In the genomic region with DNA sequence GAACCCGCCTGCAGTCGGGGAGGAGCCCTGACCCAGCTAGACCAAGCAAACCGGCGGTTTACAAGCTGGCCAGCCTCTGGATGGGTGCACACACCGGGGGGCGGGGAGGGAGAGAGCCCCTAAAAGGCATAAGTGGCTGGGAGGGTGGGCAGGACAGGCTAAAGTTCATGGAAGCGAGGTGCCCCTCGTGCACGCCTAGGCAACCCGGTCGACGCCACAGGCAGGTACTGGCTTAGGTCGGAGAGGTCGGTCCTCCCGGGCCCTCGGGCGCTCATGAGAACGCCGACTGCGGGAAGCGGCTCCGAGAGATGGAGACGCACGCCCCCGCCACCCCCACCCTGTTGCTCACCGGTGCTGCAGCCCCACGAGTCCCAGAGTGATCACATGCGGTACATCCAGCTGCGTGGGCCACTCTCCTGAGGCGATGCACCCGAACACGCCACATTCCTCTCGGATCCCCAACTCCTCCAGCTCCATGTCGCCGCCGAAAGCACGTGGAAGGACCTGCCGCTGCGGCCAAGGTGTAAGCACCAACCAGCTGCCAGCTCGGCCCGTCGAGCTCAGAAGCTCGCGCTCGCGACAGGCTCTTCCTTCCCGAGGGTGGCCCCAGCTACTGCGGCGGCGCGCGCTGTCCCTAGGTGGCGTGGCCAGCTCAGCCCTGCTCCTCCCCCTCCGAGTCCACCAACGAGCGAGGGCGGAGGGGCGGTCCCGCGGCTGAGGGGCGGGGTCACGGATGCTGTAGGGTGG, we compare ENCODE assay signal across 1 cellular context.
TF ChIP-seq lines count a peak whose summit lies in the region.

A gene (minus strand): TSS at position 615 of the 747 bp plus-strand sequence. CDS start 138 bp downstream, at position 477.

TF ChIP-seq in K562, 482 proteins besides CTCF, POLR2A, EP300 and RAD21 (continued from another document and continues in another):
- TF ChIP-seq, protein P1, sequence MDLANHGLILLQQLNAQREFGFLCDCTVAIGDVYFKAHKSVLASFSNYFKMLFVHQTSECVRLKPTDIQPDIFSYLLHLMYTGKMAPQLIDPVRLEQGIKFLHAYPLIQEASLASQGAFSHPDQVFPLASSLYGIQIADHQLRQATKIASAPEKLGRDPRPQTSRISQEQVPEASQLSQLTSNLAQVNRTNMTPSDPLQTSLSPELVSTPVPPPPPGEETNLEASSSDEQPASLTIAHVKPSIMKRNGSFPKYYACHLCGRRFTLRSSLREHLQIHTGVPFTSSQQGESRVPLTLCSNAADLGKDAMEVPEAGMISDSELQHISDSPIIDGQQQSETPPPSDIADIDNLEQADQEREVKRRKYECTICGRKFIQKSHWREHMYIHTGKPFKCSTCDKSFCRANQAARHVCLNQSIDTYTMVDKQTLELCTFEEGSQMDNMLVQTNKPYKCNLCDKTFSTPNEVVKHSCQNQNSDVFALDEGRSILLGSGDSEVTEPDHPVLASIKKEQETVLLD (IDR thresholded peaks at IDR 0.05), result peak; percentile 59; the same call in 1 of the 2 replicates
- TF ChIP-seq ASH1L (IDR thresholded peaks at IDR 0.05; ENCODE audit: borderline replicate concordance, low read depth, partially characterized antibody), result no peak
- TF ChIP-seq, protein P2, sequence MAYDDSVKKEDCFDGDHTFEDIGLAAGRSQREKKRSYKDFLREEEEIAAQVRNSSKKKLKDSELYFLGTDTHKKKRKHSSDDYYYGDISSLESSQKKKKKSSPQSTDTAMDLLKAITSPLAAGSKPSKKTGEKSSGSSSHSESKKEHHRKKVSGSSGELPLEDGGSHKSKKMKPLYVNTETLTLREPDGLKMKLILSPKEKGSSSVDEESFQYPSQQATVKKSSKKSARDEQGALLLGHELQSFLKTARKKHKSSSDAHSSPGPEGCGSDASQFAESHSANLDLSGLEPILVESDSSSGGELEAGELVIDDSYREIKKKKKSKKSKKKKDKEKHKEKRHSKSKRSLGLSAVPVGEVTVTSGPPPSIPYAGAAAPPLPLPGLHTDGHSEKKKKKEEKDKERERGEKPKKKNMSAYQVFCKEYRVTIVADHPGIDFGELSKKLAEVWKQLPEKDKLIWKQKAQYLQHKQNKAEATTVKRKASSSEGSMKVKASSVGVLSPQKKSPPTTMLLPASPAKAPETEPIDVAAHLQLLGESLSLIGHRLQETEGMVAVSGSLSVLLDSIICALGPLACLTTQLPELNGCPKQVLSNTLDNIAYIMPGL (CRISPR knock-in tag; IDR thresholded peaks at IDR 0.05), result 0 out of 2 replicates have a peak, but pooled peaks have one; percentile 32
- TF ChIP-seq, protein P3, sequence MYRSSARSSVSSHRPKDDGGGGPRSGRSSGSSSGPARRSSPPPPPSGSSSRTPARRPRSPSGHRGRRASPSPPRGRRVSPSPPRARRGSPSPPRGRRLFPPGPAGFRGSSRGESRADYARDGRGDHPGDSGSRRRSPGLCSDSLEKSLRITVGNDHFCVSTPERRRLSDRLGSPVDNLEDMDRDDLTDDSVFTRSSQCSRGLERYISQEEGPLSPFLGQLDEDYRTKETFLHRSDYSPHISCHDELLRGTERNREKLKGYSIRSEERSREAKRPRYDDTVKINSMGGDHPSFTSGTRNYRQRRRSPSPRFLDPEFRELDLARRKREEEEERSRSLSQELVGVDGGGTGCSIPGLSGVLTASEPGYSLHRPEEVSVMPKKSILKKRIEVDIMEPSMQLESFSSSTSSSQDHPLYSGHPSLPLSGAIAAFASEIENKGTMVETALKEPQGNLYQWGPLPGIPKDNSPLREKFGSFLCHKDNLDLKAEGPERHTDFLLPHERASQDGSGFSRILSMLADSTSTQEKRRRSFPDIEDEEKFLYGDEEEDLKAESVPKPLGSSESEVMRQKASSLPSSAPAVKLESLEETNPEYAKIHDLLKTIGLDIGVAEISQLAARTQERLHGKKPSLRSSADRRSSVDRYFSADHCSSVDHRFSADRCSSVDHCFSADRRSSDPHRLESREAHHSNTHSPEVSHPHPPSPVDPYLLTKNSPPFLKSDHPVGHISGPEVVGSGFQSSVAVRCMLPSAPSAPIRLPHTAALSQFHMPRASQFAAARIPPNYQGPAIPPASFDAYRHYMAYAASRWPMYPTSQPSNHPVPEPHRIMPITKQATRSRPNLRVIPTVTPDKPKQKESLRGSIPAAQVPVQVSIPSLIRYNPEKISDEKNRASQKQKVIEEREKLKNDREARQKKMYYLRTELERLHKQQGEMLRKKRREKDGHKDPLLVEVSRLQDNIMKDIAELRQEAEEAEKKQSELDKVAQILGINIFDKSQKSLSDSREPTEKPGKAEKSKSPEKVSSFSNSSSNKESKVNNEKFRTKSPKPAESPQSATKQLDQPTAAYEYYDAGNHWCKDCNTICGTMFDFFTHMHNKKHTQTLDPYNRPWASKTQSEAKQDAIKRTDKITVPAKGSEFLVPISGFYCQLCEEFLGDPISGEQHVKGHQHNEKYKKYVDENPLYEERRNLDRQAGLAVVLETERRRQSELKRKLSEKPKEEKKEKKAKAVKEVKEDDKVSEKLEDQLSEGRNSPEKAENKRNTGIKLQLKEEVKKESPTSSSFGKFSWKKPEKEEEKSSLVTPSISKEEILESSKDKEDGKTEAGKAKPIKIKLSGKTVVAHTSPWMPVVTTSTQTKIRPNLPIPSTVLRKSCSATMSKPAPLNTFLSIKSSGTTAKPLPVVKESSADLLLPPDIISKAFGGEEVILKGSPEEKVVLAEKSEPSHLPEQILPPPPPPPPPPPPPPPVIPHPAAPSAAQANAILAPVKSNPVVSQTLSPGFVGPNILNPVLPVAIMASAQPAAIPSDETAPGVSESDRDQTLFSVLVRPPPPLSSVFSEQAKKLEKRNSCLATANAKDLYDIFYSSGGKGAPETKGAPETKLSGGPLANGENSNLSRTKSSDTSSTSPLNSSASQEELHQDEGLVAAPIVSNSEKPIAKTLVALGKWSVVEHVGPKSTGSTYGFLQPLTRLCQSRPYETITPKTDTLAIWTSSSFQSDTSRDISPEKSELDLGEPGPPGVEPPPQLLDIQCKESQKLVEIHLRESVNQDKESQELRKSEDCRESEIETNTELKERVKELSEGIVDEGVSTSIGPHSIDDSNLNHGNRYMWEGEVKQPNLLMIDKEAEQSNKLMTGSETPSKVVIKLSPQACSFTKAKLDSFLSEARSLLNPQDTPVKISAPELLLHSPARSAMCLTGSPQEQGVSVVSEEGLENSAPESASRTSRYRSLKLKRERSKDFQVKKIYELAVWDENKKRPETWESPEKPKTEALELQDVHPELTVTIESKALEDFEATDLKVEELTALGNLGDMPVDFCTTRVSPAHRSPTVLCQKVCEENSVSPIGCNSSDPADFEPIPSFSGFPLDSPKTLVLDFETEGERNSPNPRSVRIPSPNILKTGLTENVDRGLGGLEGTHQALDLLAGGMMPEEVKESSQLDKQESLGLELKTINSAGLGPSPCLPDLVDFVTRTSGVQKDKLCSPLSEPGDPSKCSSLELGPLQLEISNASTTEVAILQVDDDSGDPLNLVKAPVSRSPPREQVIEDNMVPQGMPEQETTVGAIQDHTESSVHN (IDR thresholded peaks at IDR 0.05; ENCODE audit: borderline replicate concordance in 1 of 2, low read depth in 1 of 2), result no peak
- TF ChIP-seq TAF9B (IDR thresholded peaks at IDR 0.05; ENCODE audit: partially characterized antibody), result no peak
- 0 out of 2 replicates have a peak, but pooled peaks have one; percentile 8 for TF ChIP-seq JUND (IDR thresholded peaks at IDR 0.05; ENCODE audit: borderline replicate concordance, low read depth, low read length)
- TF ChIP-seq JUND (tag; IDR thresholded peaks at IDR 0.05; ENCODE audit: borderline replicate concordance, low read depth, low read length), result no peak; the same call in 2 of the 3 replicates
- TF ChIP-seq HNRNPLL (IDR thresholded peaks at IDR 0.05; ENCODE audit: low read depth, low read length, poor library complexity, severe bottlenecking), result no peak
- TF ChIP-seq, protein P4, sequence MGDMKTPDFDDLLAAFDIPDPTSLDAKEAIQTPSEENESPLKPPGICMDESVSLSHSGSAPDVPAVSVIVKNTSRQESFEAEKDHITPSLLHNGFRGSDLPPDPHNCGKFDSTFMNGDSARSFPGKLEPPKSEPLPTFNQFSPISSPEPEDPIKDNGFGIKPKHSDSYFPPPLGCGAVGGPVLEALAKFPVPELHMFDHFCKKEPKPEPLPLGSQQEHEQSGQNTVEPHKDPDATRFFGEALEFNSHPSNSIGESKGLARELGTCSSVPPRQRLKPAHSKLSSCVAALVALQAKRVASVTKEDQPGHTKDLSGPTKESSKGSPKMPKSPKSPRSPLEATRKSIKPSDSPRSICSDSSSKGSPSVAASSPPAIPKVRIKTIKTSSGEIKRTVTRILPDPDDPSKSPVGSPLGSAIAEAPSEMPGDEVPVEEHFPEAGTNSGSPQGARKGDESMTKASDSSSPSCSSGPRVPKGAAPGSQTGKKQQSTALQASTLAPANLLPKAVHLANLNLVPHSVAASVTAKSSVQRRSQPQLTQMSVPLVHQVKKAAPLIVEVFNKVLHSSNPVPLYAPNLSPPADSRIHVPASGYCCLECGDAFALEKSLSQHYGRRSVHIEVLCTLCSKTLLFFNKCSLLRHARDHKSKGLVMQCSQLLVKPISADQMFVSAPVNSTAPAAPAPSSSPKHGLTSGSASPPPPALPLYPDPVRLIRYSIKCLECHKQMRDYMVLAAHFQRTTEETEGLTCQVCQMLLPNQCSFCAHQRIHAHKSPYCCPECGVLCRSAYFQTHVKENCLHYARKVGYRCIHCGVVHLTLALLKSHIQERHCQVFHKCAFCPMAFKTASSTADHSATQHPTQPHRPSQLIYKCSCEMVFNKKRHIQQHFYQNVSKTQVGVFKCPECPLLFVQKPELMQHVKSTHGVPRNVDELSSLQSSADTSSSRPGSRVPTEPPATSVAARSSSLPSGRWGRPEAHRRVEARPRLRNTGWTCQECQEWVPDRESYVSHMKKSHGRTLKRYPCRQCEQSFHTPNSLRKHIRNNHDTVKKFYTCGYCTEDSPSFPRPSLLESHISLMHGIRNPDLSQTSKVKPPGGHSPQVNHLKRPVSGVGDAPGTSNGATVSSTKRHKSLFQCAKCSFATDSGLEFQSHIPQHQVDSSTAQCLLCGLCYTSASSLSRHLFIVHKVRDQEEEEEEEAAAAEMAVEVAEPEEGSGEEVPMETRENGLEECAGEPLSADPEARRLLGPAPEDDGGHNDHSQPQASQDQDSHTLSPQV (IDR thresholded peaks at IDR 0.05), result peak; percentile 76
- TF ChIP-seq NR2C2 (CRISPR knock-in tag; IDR thresholded peaks at IDR 0.05), result peak; percentile 71; the same call in 1 of the 2 replicates
- no peak for TF ChIP-seq NR2C2 (tag; IDR thresholded peaks at IDR 0.05)
- TF ChIP-seq XRCC5 (IDR thresholded peaks at IDR 0.05; ENCODE audit: low read depth, low read length), result no peak
- no peak for TF ChIP-seq ZC3H8 (IDR thresholded peaks at IDR 0.05)
- TF ChIP-seq, protein P5, sequence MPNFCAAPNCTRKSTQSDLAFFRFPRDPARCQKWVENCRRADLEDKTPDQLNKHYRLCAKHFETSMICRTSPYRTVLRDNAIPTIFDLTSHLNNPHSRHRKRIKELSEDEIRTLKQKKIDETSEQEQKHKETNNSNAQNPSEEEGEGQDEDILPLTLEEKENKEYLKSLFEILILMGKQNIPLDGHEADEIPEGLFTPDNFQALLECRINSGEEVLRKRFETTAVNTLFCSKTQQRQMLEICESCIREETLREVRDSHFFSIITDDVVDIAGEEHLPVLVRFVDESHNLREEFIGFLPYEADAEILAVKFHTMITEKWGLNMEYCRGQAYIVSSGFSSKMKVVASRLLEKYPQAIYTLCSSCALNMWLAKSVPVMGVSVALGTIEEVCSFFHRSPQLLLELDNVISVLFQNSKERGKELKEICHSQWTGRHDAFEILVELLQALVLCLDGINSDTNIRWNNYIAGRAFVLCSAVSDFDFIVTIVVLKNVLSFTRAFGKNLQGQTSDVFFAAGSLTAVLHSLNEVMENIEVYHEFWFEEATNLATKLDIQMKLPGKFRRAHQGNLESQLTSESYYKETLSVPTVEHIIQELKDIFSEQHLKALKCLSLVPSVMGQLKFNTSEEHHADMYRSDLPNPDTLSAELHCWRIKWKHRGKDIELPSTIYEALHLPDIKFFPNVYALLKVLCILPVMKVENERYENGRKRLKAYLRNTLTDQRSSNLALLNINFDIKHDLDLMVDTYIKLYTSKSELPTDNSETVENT (CRISPR knock-in tag; IDR thresholded peaks at IDR 0.05), result peak; percentile 74; the same call in 1 of the 2 replicates
- TF ChIP-seq RHOXF2B (CRISPR knock-in tag; conservative IDR thresholded peaks at IDR 0.05), result no peak
- TF ChIP-seq, protein P6, sequence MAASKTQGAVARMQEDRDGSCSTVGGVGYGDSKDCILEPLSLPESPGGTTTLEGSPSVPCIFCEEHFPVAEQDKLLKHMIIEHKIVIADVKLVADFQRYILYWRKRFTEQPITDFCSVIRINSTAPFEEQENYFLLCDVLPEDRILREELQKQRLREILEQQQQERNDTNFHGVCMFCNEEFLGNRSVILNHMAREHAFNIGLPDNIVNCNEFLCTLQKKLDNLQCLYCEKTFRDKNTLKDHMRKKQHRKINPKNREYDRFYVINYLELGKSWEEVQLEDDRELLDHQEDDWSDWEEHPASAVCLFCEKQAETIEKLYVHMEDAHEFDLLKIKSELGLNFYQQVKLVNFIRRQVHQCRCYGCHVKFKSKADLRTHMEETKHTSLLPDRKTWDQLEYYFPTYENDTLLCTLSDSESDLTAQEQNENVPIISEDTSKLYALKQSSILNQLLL (CRISPR knock-in tag; IDR thresholded peaks at IDR 0.05; ENCODE audit: borderline replicate concordance), result no peak
- TF ChIP-seq FOXP1 (CRISPR knock-in tag; IDR thresholded peaks at IDR 0.05), result peak; percentile 83
- no peak for TF ChIP-seq KLF10 (CRISPR knock-in tag; IDR thresholded peaks at IDR 0.05)
- TF ChIP-seq ZNF583 (CRISPR knock-in tag; IDR thresholded peaks at IDR 0.05), result no peak
- peak; percentile 97 for TF ChIP-seq EGR1 (conservative IDR thresholded peaks at IDR 0.05)
- TF ChIP-seq ZSCAN29 (IDR thresholded peaks at IDR 0.05), result peak; percentile 36; the same call in 1 of the 2 replicates
- TF ChIP-seq RBFOX2 (IDR thresholded peaks at IDR 0.05; ENCODE audit: low read depth, low read length), result peak; percentile 85
- no peak for TF ChIP-seq ZNF830 (CRISPR knock-in tag; IDR thresholded peaks at IDR 0.05)
- TF ChIP-seq TOE1 (IDR thresholded peaks at IDR 0.05; ENCODE audit: borderline replicate concordance), result peak; percentile 73
- no peak; the same call in 1 of the 2 replicates for TF ChIP-seq TOE1 (CRISPR knock-in tag; IDR thresholded peaks at IDR 0.05; ENCODE audit: borderline replicate concordance, low read depth)
- peak; percentile 74; the same call in 1 of the 2 replicates for TF ChIP-seq LARP7 (IDR thresholded peaks at IDR 0.05)
- TF ChIP-seq FOXK2 (conservative IDR thresholded peaks at IDR 0.05 in 1 of 2, IDR thresholded peaks at IDR 0.05 in 1 of 2; ENCODE audit: low read depth in 2 of 2), result peak in 1 of 2 experiments; percentile 94; a peak in 2 of 4 replicates
- no peak for TF ChIP-seq HDAC3 (IDR thresholded peaks at IDR 0.05; ENCODE audit: borderline replicate concordance, partially characterized antibody)
- TF ChIP-seq, protein P7, sequence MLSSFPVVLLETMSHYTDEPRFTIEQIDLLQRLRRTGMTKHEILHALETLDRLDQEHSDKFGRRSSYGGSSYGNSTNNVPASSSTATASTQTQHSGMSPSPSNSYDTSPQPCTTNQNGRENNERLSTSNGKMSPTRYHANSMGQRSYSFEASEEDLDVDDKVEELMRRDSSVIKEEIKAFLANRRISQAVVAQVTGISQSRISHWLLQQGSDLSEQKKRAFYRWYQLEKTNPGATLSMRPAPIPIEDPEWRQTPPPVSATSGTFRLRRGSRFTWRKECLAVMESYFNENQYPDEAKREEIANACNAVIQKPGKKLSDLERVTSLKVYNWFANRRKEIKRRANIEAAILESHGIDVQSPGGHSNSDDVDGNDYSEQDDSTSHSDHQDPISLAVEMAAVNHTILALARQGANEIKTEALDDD (IDR thresholded peaks at IDR 0.05), result peak; percentile 73; the same call in 1 of the 2 replicates
- TF ChIP-seq MYC (IDR thresholded peaks at IDR 0.05; ENCODE audit: low read depth, low read length), result peak; percentile 93
- peak; percentile 87; the same call in 1 of the 2 replicates for TF ChIP-seq MYC (CRISPR knock-in tag; IDR thresholded peaks at IDR 0.05; ENCODE audit: borderline replicate concordance, low read depth)
